In genomic region chr9:71911908-71912325, GRCh38 we compare ENCODE assay signal across 8 cellular contexts. TPM values are rescaled to one million over a fixed set of nuclear protein-coding genes. Genes with fewer than 3 reads are reported as not detected.
DNase-seq lines count a peak whose midpoint lies in the region; ATAC-seq and TF ChIP-seq lines count a peak whose summit lies in the region.

No MANE protein-coding gene starts in this region.

- 0% methylated on average over 9 of the region's 9 CpGs for WGBS in smooth muscle cell (ENCODE audit: low lambda C conversion rate)

- peak overlapping the region; percentile 81 for H3K4me2 ChIP-seq in GM23338
- H3K4me2 ChIP-seq in smooth muscle cell = peak overlapping the region; percentile 92

- peaks cover 12% of the 10 kb centered on the region for H3K36me3 Mint-ChIP-seq in GM23338 (ENCODE audit: low read depth)
- H3K36me3 Mint-ChIP-seq in activated CD4-positive, alpha-beta memory T cell treated with anti-CD3 and anti-CD28 coated beads for 36 hours = peaks cover 6% of the 10 kb centered on the region

- H4K20me1 ChIP-seq in GM23338 (replicated peaks; ENCODE audit: insufficient read depth) (peaks cover 30% of the 10 kb centered on the region), smooth muscle cell (ENCODE audit: low read depth) (peaks cover 67% of the 10 kb centered on the region)

- H3K4me3 ChIP-seq in GM23338 (peak overlapping the region; percentile 70), left ventricle myocardium inferior (peak overlapping the region; percentile 98), smooth muscle cell (peak overlapping the region; percentile 83)

- H3K79me2 ChIP-seq in GM23338 (replicated peaks; ENCODE audit: insufficient read depth) = peaks cover 94% of the 10 kb centered on the region
- peaks cover 82% of the 10 kb centered on the region for H3K79me2 ChIP-seq in smooth muscle cell (ENCODE audit: low read depth)

- H3K9me3 Mint-ChIP-seq in GM23338 = no peaks in the 10 kb centered on the region; the same call in 1 of the 3 replicates
- H3K9me3 Mint-ChIP-seq in activated CD4-positive, alpha-beta memory T cell treated with anti-CD3 and anti-CD28 coated beads for 36 hours = no peaks in the 10 kb centered on the region

- H3K4me1 ChIP-seq in GM23338 (ENCODE audit: insufficient read depth) = peaks cover 38% of the 10 kb centered on the region
- peaks cover 75% of the 10 kb centered on the region for H3K4me1 ChIP-seq in left ventricle myocardium inferior
- peaks cover 10% of the 10 kb centered on the region for H3K4me1 ChIP-seq in smooth muscle cell (ENCODE audit: low read depth)

- ATAC-seq in GM23338 (no peak), HG03521 (IDR thresholded peaks at IDR 0.05; ENCODE audit: unreplicated experiment) (no peak)

- TF ChIP-seq CTCF in GM23338 (conservative IDR thresholded peaks at IDR 0.05; ENCODE audit: low read depth in 2 of 2) (no peak), left ventricle myocardium inferior (IDR thresholded peaks at IDR 0.05; ENCODE audit: borderline replicate concordance) (no peak), smooth muscle cell (IDR thresholded peaks at IDR 0.05; ENCODE audit: borderline replicate concordance, insufficient read depth, poor library complexity, severe bottlenecking) (no peak)

- POLR2A ChIA-PET in activated CD4-positive, alpha-beta memory T cell treated with anti-CD3 and anti-CD28 coated beads for 36 hours (lab: Charles Lee) = interaction anchor here (1.1 to 1.5 kb wide), 3 partner anchors 13 to 147 kb away, joined by 3 to 6 read pairs (median 4); no protein-coding TSS in a partner anchor

- H3F3A ChIP-seq in GM23338 (replicated peaks; ENCODE audit: low read depth) (peaks cover 7% of the 10 kb centered on the region), smooth muscle cell (ENCODE audit: low read depth) (peaks cover 5% of the 10 kb centered on the region)

- H3K27ac Mint-ChIP-seq in GM23338 = peak overlapping the region; percentile 95
- peak overlapping the region; percentile 92 for H3K27ac Mint-ChIP-seq in activated CD4-positive, alpha-beta memory T cell treated with anti-CD3 and anti-CD28 coated beads for 36 hours

- H3K27ac ChIP-seq in GM23338 (ENCODE audit: low read depth) (peak overlapping the region; percentile 85), left ventricle myocardium inferior (replicated peaks) (peak overlapping the region; percentile 97), smooth muscle cell (ENCODE audit: low read depth) (peak overlapping the region; percentile 57)

- no peak for DNase-seq in GM23338 (ENCODE audit: low spot score)
- no peak for DNase-seq in activated CD4-positive, alpha-beta memory T cell treated with anti-CD3 and anti-CD28 coated beads for 36 hours
- DNase-seq in left ventricle myocardium inferior = no peak
- DNase-seq in smooth muscle cell (lab: John Stamatoyannopoulos, UW; ENCODE audit: unreplicated experiment) = no peak
- DNase-seq in nucleus accumbens (lab: John Stamatoyannopoulos, UW) = no peak
- DNase-seq in stimulated activated CD4-positive, alpha-beta T cell treated with anti-CD3 and anti-CD28 coated beads, Interleukin-15, amount 100 ng/mL, for 24 hours = no peak
- no peak for DNase-seq in HT-29 (ENCODE audit: low spot score)

- H3K9me3 ChIP-seq in left ventricle myocardium inferior (replicated peaks) (no peaks in the 10 kb centered on the region), smooth muscle cell (replicated peaks; ENCODE audit: low read depth) (no peaks in the 10 kb centered on the region)

- H3K9me2 ChIP-seq in GM23338 (ENCODE audit: insufficient read depth) = no peaks in the 10 kb centered on the region

- H3K27me3 Mint-ChIP-seq in GM23338 (ENCODE audit: insufficient read depth, low read depth, poor library complexity) = peaks cover 14% of the 10 kb centered on the region
- H3K27me3 Mint-ChIP-seq in activated CD4-positive, alpha-beta memory T cell treated with anti-CD3 and anti-CD28 coated beads for 36 hours = no peaks in the 10 kb centered on the region

- H3K27me3 ChIP-seq in GM23338 (ENCODE audit: insufficient read depth) = no peaks in the 10 kb centered on the region
- H3K27me3 ChIP-seq in left ventricle myocardium inferior (ENCODE audit: low read depth) = no peaks in the 10 kb centered on the region
- H3K27me3 ChIP-seq in smooth muscle cell (ENCODE audit: low read depth) = no peaks in the 10 kb centered on the region

- no peaks in the 10 kb centered on the region for H3K36me3 ChIP-seq in GM23338 (ENCODE audit: insufficient read depth)
- no peaks in the 10 kb centered on the region for H3K36me3 ChIP-seq in left ventricle myocardium inferior
- H3K36me3 ChIP-seq in smooth muscle cell (ENCODE audit: low read depth) = no peaks in the 10 kb centered on the region

- peak overlapping the region; percentile 17 for H3K9ac ChIP-seq in smooth muscle cell (ENCODE audit: low read depth)

- intact Hi-C loops in activated CD4-positive, alpha-beta memory T cell treated with anti-CD3 and anti-CD28 coated beads for 36 hours (cut with micrococcal nuclease) = loop anchor here (1.0 to 10.0 kb wide), 14 partner anchors 11 to 1657 kb away; partner anchors contain the start of genes SMC5, TMC1 and ZFAND5
- intact Hi-C loops in left ventricle myocardium inferior (cut with micrococcal nuclease) = no loop called here

- CTCF ChIA-PET in activated CD4-positive, alpha-beta memory T cell treated with anti-CD3 and anti-CD28 coated beads for 36 hours (lab: Charles Lee) = interaction anchor here (1.0 to 1.9 kb wide), 4 partner anchors 13 to 113 kb away, joined by 3 to 11 read pairs (median 6); no protein-coding TSS in a partner anchor

- H2AFZ ChIP-seq in GM23338 (no peak overlapping the region), smooth muscle cell (ENCODE audit: low read depth) (peak overlapping the region; percentile 48)

- H3K4me1 Mint-ChIP-seq in GM23338 = peaks cover 42% of the 10 kb centered on the region
- H3K4me1 Mint-ChIP-seq in activated CD4-positive, alpha-beta memory T cell treated with anti-CD3 and anti-CD28 coated beads for 36 hours (ENCODE audit: low read depth) = peaks cover 54% of the 10 kb centered on the region

- peak overlapping the region; percentile 100 for H3K4me3 Mint-ChIP-seq in GM23338
- H3K4me3 Mint-ChIP-seq in activated CD4-positive, alpha-beta memory T cell treated with anti-CD3 and anti-CD28 coated beads for 36 hours = peak overlapping the region; percentile 97

TF ChIP-seq in GM23338, 12 proteins besides CTCF, POLR2A, EP300 and RAD21:
- TF ChIP-seq CREB1 (CRISPR knock-in tag; IDR thresholded peaks at IDR 0.05; ENCODE audit: low read depth) = no peak
- TF ChIP-seq ZNF114 (CRISPR knock-in tag; IDR thresholded peaks at IDR 0.05) = no peak
- no peak for TF ChIP-seq STAT1 (IDR thresholded peaks at IDR 0.05; ENCODE audit: unreplicated experiment)
- TF ChIP-seq, protein P1, sequence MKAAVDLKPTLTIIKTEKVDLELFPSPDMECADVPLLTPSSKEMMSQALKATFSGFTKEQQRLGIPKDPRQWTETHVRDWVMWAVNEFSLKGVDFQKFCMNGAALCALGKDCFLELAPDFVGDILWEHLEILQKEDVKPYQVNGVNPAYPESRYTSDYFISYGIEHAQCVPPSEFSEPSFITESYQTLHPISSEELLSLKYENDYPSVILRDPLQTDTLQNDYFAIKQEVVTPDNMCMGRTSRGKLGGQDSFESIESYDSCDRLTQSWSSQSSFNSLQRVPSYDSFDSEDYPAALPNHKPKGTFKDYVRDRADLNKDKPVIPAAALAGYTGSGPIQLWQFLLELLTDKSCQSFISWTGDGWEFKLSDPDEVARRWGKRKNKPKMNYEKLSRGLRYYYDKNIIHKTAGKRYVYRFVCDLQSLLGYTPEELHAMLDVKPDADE (IDR thresholded peaks at IDR 0.05) = no peak
- TF ChIP-seq ZNF331 (CRISPR knock-in tag; IDR thresholded peaks at IDR 0.05; ENCODE audit: low read depth) = no peak
- no peak for TF ChIP-seq JUNB (IDR thresholded peaks at IDR 0.05; ENCODE audit: unreplicated experiment)

RNA-seq across cellular contexts. Expression of gene C9orf85, which starts 0.5 kb away (rescaled TPM):
- 10.3 and 18.5 TPM in 2 replicates for total RNA-seq in GM23338 (2014; rRNA removed; shearing (Covaris generic))
- polyA plus RNA-seq in GM23338 (2016; fragmentation: Nextera tagmentation; extraction: Ambion mirVana) = 20.8 and 21.5 TPM in 2 replicates
- total RNA-seq in activated CD4-positive, alpha-beta memory T cell treated with anti-CD3 and anti-CD28 coated beads for 36 hours = 1 to 10 TPM; 7.3 to 7.5 TPM
- 6.3 TPM for total RNA-seq in left ventricle myocardium inferior
- total RNA-seq in smooth muscle cell = 9.1 and 10.2 TPM in 2 replicates
- polyA plus RNA-seq in smooth muscle cell = 11.8 and 14.1 TPM in 2 replicates
- 7.5 and 10.2 TPM in 2 replicates for total RNA-seq in HT-29 (2014; rRNA removed; shearing (Covaris generic))

RNA-seq across cellular contexts. Expression of gene ABHD17B, which starts 0.9 kb away (rescaled TPM):
- total RNA-seq in GM23338 (2014; rRNA removed; shearing (Covaris generic)) = 99.3 and 112 TPM in 2 replicates
- polyA plus RNA-seq in GM23338 (2016; fragmentation: Nextera tagmentation; extraction: Ambion mirVana) (27.9 and 32.2 TPM in 2 replicates), smooth muscle cell (14.1 and 20.6 TPM in 2 replicates)
- 10 to 100 TPM; 11.4 to 11.7 TPM for total RNA-seq in activated CD4-positive, alpha-beta memory T cell treated with anti-CD3 and anti-CD28 coated beads for 36 hours
- total RNA-seq in left ventricle myocardium inferior (10.2 TPM), smooth muscle cell (26.7 and 41.1 TPM in 2 replicates)
- total RNA-seq in HT-29 (2014; rRNA removed; shearing (Covaris generic)) = 20.0 and 21.8 TPM in 2 replicates
